Comparison of ENCODE assay signal across 8 cellular contexts in genomic region chr19:41299046-41299754, GRCh38. TPM values are rescaled to one million over a fixed set of nuclear protein-coding genes. Genes with fewer than 3 reads are reported as not detected.
DNase-seq lines count a peak whose midpoint lies in the region; ATAC-seq and TF ChIP-seq lines count a peak whose summit lies in the region.
"Had no signal": no experiment of that assay in that cellular context is flagged by ENCODE, and none has a peak within 500 bp of the region (broad histone marks: within the 10 kb centered on the region; RNA-seq: fewer than 3 reads in every experiment).

No MANE protein-coding gene starts in this region.

- H2AFZ ChIP-seq in GM23248 (no peak overlapping the region), hepatocyte (no peak overlapping the region)

- H3K4me3 ChIP-seq in GM23248 (no peak overlapping the region), hepatocyte (no peak overlapping the region), spleen (peak overlapping the region in 1 of 8 donors; percentile 5)

- H3K36me3 Mint-ChIP-seq in activated T-helper 2 cell treated with anti-CD3 and anti-CD28 coated beads, Interferon-gamma antibody, Interleukin-2, Interleukin-4, amounts not matched to agents 10 μg/mL and 5 μg/mL and 100 μg/mL, durations not matched to agents 14 hours and 24 hours and 36 hours (ENCODE audit: low read depth), result peaks cover 92% of the 10 kb centered on the region

- no peak for TF ChIP-seq CTCF in hepatocyte (IDR thresholded peaks at IDR 0.05; ENCODE audit: poor library complexity)
- peak in 2 of 11 experiments; percentile 5 to 11 for TF ChIP-seq CTCF in spleen (IDR thresholded peaks at IDR 0.05 in 8 of 11, conservative IDR thresholded peaks at IDR 0.05 in 3 of 11)

- in situ Hi-C loops in GM23248 (cut with MboI), result no loop called here

- H3K36me3 ChIP-seq in GM23248 (ENCODE audit: low read depth), result peaks cover 61% of the 10 kb centered on the region
- no peaks in the 10 kb centered on the region for H3K36me3 ChIP-seq in hepatocyte (replicated peaks; ENCODE audit: insufficient read depth, low read depth)
- H3K36me3 ChIP-seq in spleen, result peaks cover 2 to 100% (median 83%) of the 10 kb centered on the region in 6 donors

- H3K27ac ChIP-seq in GM23248 (peak overlapping the region; percentile 88), hepatocyte (peak overlapping the region; percentile 86), spleen (peak overlapping the region in 7 of 8 donors; percentile 48 to 98 (median 92))

- H3K9me3 ChIP-seq in GM23248 (ENCODE audit: low read depth) (no peaks in the 10 kb centered on the region), hepatocyte (ENCODE audit: low read depth) (no peaks in the 10 kb centered on the region), spleen (no peaks in the 10 kb centered on the region)

- TF ChIP-seq POLR2A in spleen (IDR thresholded peaks at IDR 0.05), result no peak

- H3K79me2 ChIP-seq in GM23248 (ENCODE audit: insufficient read depth) (peaks cover 30% of the 10 kb centered on the region), hepatocyte (peaks cover 18% of the 10 kb centered on the region)

- H3K4me2 ChIP-seq in GM23248 (ENCODE audit: unreplicated experiment) (no peak overlapping the region), hepatocyte (no peak overlapping the region)

- ATAC-seq in HG03135 (IDR thresholded peaks at IDR 0.05; ENCODE audit: unreplicated experiment), result no peak

- WGBS in GM23248 (ENCODE audit: low coverage in 1 of 2, low lambda C conversion rate in 2 of 2, missing lambda C conversion rate in 2 of 2), 2 experiments, result 24 to 25% methylated on average over 9 to 10 of the region's 10 CpGs
- WGBS in hepatocyte (ENCODE audit: low lambda C conversion rate, missing lambda C conversion rate), result 80% methylated on average over 10 of the region's 10 CpGs
- 49 to 67% (median 56%) methylated on average over 10 of the region's 10 CpGs for WGBS in spleen, 5 donors

- H3K4me1 Mint-ChIP-seq in activated T-helper 2 cell treated with anti-CD3 and anti-CD28 coated beads, Interferon-gamma antibody, Interleukin-2, Interleukin-4, amounts not matched to agents 10 μg/mL and 5 μg/mL and 100 μg/mL, durations not matched to agents 14 hours and 24 hours and 36 hours (ENCODE audit: low read depth), result peaks cover 83% of the 10 kb centered on the region

- intact Hi-C loops in activated T-helper 2 cell treated with anti-CD3 and anti-CD28 coated beads, Interferon-gamma antibody, Interleukin-2, Interleukin-4, amounts not matched to agents 10 μg/mL and 5 μg/mL and 100 μg/mL, durations not matched to agents 14 hours and 24 hours and 36 hours (cut with micrococcal nuclease), result no loop called here
- intact Hi-C loops in spleen (cut with DNase I; ENCODE audit: low total_unique reads), result no loop called here

- H3K27me3 Mint-ChIP-seq in activated T-helper 2 cell treated with anti-CD3 and anti-CD28 coated beads, Interferon-gamma antibody, Interleukin-2, Interleukin-4, amounts not matched to agents 10 μg/mL and 5 μg/mL and 100 μg/mL, durations not matched to agents 14 hours and 24 hours and 36 hours (ENCODE audit: low read depth), result no peaks in the 10 kb centered on the region

- peak overlapping the region; percentile 33 for H3K27ac Mint-ChIP-seq in activated T-helper 2 cell treated with anti-CD3 and anti-CD28 coated beads, Interferon-gamma antibody, Interleukin-2, Interleukin-4, amounts not matched to agents 10 μg/mL and 5 μg/mL and 100 μg/mL, durations not matched to agents 14 hours and 24 hours and 36 hours

- no peaks in the 10 kb centered on the region for H3K9me3 Mint-ChIP-seq in activated T-helper 2 cell treated with anti-CD3 and anti-CD28 coated beads, Interferon-gamma antibody, Interleukin-2, Interleukin-4, amounts not matched to agents 10 μg/mL and 5 μg/mL and 100 μg/mL, durations not matched to agents 14 hours and 24 hours and 36 hours

- no peaks in the 10 kb centered on the region for H4K20me1 ChIP-seq in GM23248 (ENCODE audit: insufficient read depth)
- H4K20me1 ChIP-seq in hepatocyte (ENCODE audit: insufficient read depth, poor library complexity, severe bottlenecking), result no peaks in the 10 kb centered on the region

- no peaks in the 10 kb centered on the region for H3K27me3 ChIP-seq in GM23248 (replicated peaks; ENCODE audit: insufficient read depth)
- no peaks in the 10 kb centered on the region for H3K27me3 ChIP-seq in hepatocyte
- no peaks in the 10 kb centered on the region for H3K27me3 ChIP-seq in spleen (replicated peaks in 1 of 7)

- H3F3A ChIP-seq in GM23248 (ENCODE audit: insufficient read depth), result peaks cover 49% of the 10 kb centered on the region

- peak overlapping the region; percentile 78 for H3K9ac ChIP-seq in GM23248

- H3K4me1 ChIP-seq in GM23248 (ENCODE audit: insufficient read depth) (peaks cover 26% of the 10 kb centered on the region), hepatocyte (ENCODE audit: insufficient read depth) (peaks cover 24% of the 10 kb centered on the region), spleen (peaks cover 48 to 89% (median 82%) of the 10 kb centered on the region in 6 donors)

- H3K9me2 ChIP-seq in GM23248 (ENCODE audit: insufficient read depth), result no peaks in the 10 kb centered on the region
- no peaks in the 10 kb centered on the region for H3K9me2 ChIP-seq in hepatocyte (replicated peaks; ENCODE audit: insufficient read depth)

- DNase-seq in GM23248 (peak; percentile 62), hepatocyte (ENCODE audit: low spot score) (no peak), spleen (no peak), cerebellar cortex (ENCODE audit: low spot score) (no peak), mesenteric fat pad (ENCODE audit: low spot score) (no peak)
- no peak for DNase-seq in activated T-helper 2 cell treated with anti-CD3 and anti-CD28 coated beads, Interferon-gamma antibody, Interleukin-2, Interleukin-4, amounts not matched to agents 10 μg/mL and 5 μg/mL and 100 μg/mL, durations not matched to agents 14 hours and 24 hours and 36 hours (ENCODE audit: low spot score)
- DNase-seq: cortex of kidney had no signal

- no peak overlapping the region for H3K4me3 Mint-ChIP-seq in activated T-helper 2 cell treated with anti-CD3 and anti-CD28 coated beads, Interferon-gamma antibody, Interleukin-2, Interleukin-4, amounts not matched to agents 10 μg/mL and 5 μg/mL and 100 μg/mL, durations not matched to agents 14 hours and 24 hours and 36 hours (ENCODE audit: low read depth)

RNA-seq across cellular contexts. Expression of gene CCDC97, which starts 10.8 kb away (rescaled TPM):
- 5.2 and 5.9 TPM in 2 replicates for total RNA-seq in GM23248 (2014; rRNA removed; shearing (Covaris generic))
- polyA plus RNA-seq in GM23248 (2016; fragmentation: Nextera tagmentation; extraction: Ambion mirVana) (11.4 and 12.3 TPM in 2 replicates), hepatocyte (24.4 and 32.7 TPM in 2 replicates), spleen (10 to 100 TPM; 12.7 to 18.9 (median 14.5) TPM)
- 33.5 and 34.4 TPM in 2 replicates for total RNA-seq in activated T-helper 2 cell treated with anti-CD3 and anti-CD28 coated beads, Interferon-gamma antibody, Interleukin-2, Interleukin-4, amounts not matched to agents 10 μg/mL and 5 μg/mL and 100 μg/mL, durations not matched to agents 14 hours and 24 hours and 36 hours
- total RNA-seq in hepatocyte (11.4 and 15.1 TPM in 2 replicates), spleen (10 to 100 TPM; 20.5 to 38.2 (median 29.7) TPM), mesenteric fat pad (20.5 TPM)

RNA-seq across cellular contexts. Expression of gene HNRNPUL1, which starts 35.0 kb away (rescaled TPM):
- 107 and 111 TPM in 2 replicates for total RNA-seq in GM23248 (2014; rRNA removed; shearing (Covaris generic))
- polyA plus RNA-seq in GM23248 (2016; fragmentation: Nextera tagmentation; extraction: Ambion mirVana) (105 and 112 TPM in 2 replicates), hepatocyte (111 and 115 TPM in 2 replicates), spleen (100 to 1,000 TPM in 1 of 3 donors, 10 to 100 TPM in 2; 53.9 to 102 (median 64.4) TPM)
- 283 and 294 TPM in 2 replicates for total RNA-seq in activated T-helper 2 cell treated with anti-CD3 and anti-CD28 coated beads, Interferon-gamma antibody, Interleukin-2, Interleukin-4, amounts not matched to agents 10 μg/mL and 5 μg/mL and 100 μg/mL, durations not matched to agents 14 hours and 24 hours and 36 hours
- total RNA-seq in hepatocyte (92.8 and 98.5 TPM in 2 replicates), spleen (100 to 1,000 TPM; 161 to 213 (median 178) TPM), mesenteric fat pad (143 TPM)

RNA-seq across cellular contexts. Expression of gene TGFB1, which starts 54.5 kb away (rescaled TPM):
- total RNA-seq in GM23248 (2014; rRNA removed; shearing (Covaris generic)), result 21.4 and 23.5 TPM in 2 replicates
- 12.4 and 13.9 TPM in 2 replicates for polyA plus RNA-seq in GM23248 (2016; fragmentation: Nextera tagmentation; extraction: Ambion mirVana)
- total RNA-seq in activated T-helper 2 cell treated with anti-CD3 and anti-CD28 coated beads, Interferon-gamma antibody, Interleukin-2, Interleukin-4, amounts not matched to agents 10 μg/mL and 5 μg/mL and 100 μg/mL, durations not matched to agents 14 hours and 24 hours and 36 hours, result 125 and 126 TPM in 2 replicates
- 15.7 and 17.1 TPM in 2 replicates for total RNA-seq in hepatocyte
- polyA plus RNA-seq in hepatocyte, result 122 and 152 TPM in 2 replicates
- 100 to 1,000 TPM in 6 of 7 donors, 10 to 100 TPM in 1; 79.3 to 147 (median 130) TPM for total RNA-seq in spleen
- 10 to 100 TPM; 23.0 to 56.0 (median 25.2) TPM for polyA plus RNA-seq in spleen
- 54.3 TPM for total RNA-seq in mesenteric fat pad
